Comparison of ENCODE assay signal across 18 cellular contexts in the genomic region with DNA sequence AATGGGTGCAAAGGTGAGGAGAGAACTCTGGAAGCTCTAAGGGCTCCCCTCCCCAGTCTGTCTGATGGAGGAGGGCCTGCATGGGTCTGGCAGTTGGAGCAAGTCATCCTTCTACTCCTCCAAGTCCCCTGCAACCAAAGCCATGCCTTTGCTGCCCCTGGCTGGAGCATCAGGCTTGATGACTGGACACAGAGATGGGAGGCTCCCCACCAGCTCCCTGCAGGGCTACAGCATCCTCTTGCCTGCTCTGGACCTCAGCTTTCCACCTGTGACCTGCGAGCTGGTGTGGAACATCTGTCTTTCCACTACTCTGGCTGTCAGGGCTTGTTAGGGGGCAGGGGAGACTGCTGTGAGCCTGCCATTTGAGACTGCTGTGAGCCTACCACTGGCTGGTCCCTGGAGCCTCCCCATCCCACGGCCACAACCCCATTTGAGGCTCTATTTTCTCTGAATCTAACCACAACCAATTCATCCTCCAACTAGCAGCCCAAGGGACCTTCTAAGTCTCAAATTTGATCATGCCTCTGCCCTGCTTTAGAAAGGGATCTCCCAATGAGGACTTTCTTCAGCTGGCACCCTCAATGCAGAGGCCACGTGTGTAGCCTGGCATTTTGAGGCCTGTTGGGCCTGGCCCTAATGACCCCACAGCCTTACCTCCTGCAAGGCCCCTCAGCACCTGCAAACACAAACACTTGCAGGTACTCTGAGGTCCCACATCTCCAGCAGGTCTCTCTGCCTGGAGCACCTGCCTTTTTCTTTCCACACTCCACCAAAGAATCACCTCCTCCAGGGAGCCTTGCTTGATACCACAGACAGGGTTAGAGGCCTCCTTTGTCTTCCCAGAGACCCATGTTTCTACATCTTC. TPM values are rescaled to one million over a fixed set of nuclear protein-coding genes. Genes with fewer than 3 reads are reported as not detected.
DNase-seq lines count a peak whose midpoint lies in the region; ATAC-seq, FAIRE-seq and TF ChIP-seq lines count a peak whose summit lies in the region.
"Had no signal": no experiment of that assay in that cellular context is flagged by ENCODE, and none has a peak within 500 bp of the region (broad histone marks: within the 10 kb centered on the region; RNA-seq: fewer than 3 reads in every experiment).

No MANE protein-coding gene starts in this region.

- ATAC-seq in K562: no peak
- no peak for ATAC-seq in HG02970 (IDR thresholded peaks at IDR 0.05; ENCODE audit: low FRiP score, unreplicated experiment)
- ATAC-seq in HG03135 (IDR thresholded peaks at IDR 0.05; ENCODE audit: unreplicated experiment): no peak

- no peak for FAIRE-seq in K562 (lab: Jason Lieb, UNC)
- FAIRE-seq: H54 had no signal

- H3K36me3 ChIP-seq in BLaER1: no peaks in the 10 kb centered on the region
- H3K36me3 ChIP-seq in Caco-2 (ENCODE audit: control insufficient read depth, insufficient read depth, low read length): no peaks in the 10 kb centered on the region; the same call in 1 of the 2 replicates
- H3K36me3 ChIP-seq in K562 (ENCODE audit: control insufficient read depth, insufficient read depth, low read length): no peaks in the 10 kb centered on the region
- no peaks in the 10 kb centered on the region for H3K36me3 ChIP-seq in skeletal muscle tissue (ENCODE audit: control insufficient read depth in 3 of 3, insufficient read depth in 3 of 3, low read length in 3 of 3)
- no peaks in the 10 kb centered on the region for H3K36me3 ChIP-seq in suprapubic skin
- H3K36me3 ChIP-seq: SJSA1 had no signal

- H3K27ac Mint-ChIP-seq in Caco-2 (ENCODE audit: unreplicated experiment): peak overlapping the region; percentile 46
- H3K27ac Mint-ChIP-seq: CD4-positive, alpha-beta T cell; HFFc6; IgD-negative memory B cell had no signal

- no peaks in the 10 kb centered on the region for H3K9me3 Mint-ChIP-seq in Caco-2 (ENCODE audit: unreplicated experiment)
- H3K9me3 Mint-ChIP-seq: CD4-positive, alpha-beta T cell; HFFc6; IgD-negative memory B cell had no signal

- no peaks in the 10 kb centered on the region for H3K9me1 ChIP-seq in K562 (ENCODE audit: control insufficient read depth, insufficient read depth, low read length)

- intact Hi-C loops in Caco-2 (cut with micrococcal nuclease; ENCODE audit: unreplicated experiment): no loop called here
- intact Hi-C loops in K562 (cut with micrococcal nuclease): no loop called here

- 0% methylated on average over 3 of the region's 3 CpGs for WGBS in K562 (ENCODE audit: insufficient coverage, low coverage, missing lambda C conversion rate)
- WGBS in suprapubic skin: 92% methylated on average over 3 of the region's 3 CpGs

- peaks cover 49% of the 10 kb centered on the region for H3K4me1 Mint-ChIP-seq in Caco-2 (ENCODE audit: low read depth, unreplicated experiment)

- H3K4me3 ChIP-seq in BLaER1: 0 out of 2 replicates have a peak overlapping the region, but pooled peaks have one; percentile 4
- no peak overlapping the region for H3K4me3 ChIP-seq in Caco-2 (ENCODE audit: low read depth, low read length)
- H3K4me3 ChIP-seq in K562: no peak overlapping the region
- H3K4me3 ChIP-seq in skeletal muscle tissue (ENCODE audit: low read length in 3 of 3): no peak overlapping the region
- no peak overlapping the region for H3K4me3 ChIP-seq in suprapubic skin
- H3K4me3 ChIP-seq: PC-9, SJSA1 had no signal

- BruUV-seq in Caco-2 (replicated peaks; lab: Mats Ljungman, UMichigan): no TSS peak
- BruUV-seq in K562 (replicated peaks; lab: Mats Ljungman, UMichigan): no TSS peak

- H3K27ac ChIP-seq in BLaER1 (peak overlapping the region; percentile 42; the same call in 1 of the 2 replicates), K562 (ENCODE audit: extremely low read depth, low read depth, low read length) (no peak overlapping the region), skeletal muscle tissue (ENCODE audit: low read depth, low read length) (peak overlapping the region; percentile 19), suprapubic skin (no peak overlapping the region)
- H3K27ac ChIP-seq: HL-60, PC-9, SJSA1 had no signal

- H3K4me3 Mint-ChIP-seq in Caco-2 (ENCODE audit: unreplicated experiment): no peak overlapping the region
- H3K4me3 Mint-ChIP-seq: CD4-positive, alpha-beta T cell; HFFc6 had no signal

- peaks cover 66% of the 10 kb centered on the region for H3K36me3 Mint-ChIP-seq in Caco-2 (ENCODE audit: insufficient read depth, unreplicated experiment)
- H3K36me3 Mint-ChIP-seq: IgD-negative memory B cell had no signal

- no peak for TF ChIP-seq RAD21 in K562 (CRISPR knock-in tag; conservative IDR thresholded peaks at IDR 0.05 in 1 of 2, IDR thresholded peaks at IDR 0.05 in 1 of 2)

- H3K27me3 ChIP-seq in BLaER1 (no peaks in the 10 kb centered on the region), Caco-2 (replicated peaks; ENCODE audit: control insufficient read depth, insufficient read depth, low read length) (no peaks in the 10 kb centered on the region), K562 (ENCODE audit: control insufficient read depth in 2 of 2, insufficient read depth in 2 of 2, low read length in 2 of 2) (peaks cover 0 to 6% of the 10 kb centered on the region in 2 experiments; a peak in 1 of 5 replicates), skeletal muscle tissue (ENCODE audit: control insufficient read depth in 3 of 3, insufficient read depth in 3 of 3, low read length in 3 of 3) (no peaks in the 10 kb centered on the region), suprapubic skin (no peaks in the 10 kb centered on the region)
- H3K27me3 ChIP-seq: SJSA1 had no signal

- TF ChIP-seq POLR2A in K562 (conservative IDR thresholded peaks at IDR 0.05) (no peak), suprapubic skin (IDR thresholded peaks at IDR 0.05) (no peak)

- in situ Hi-C loops in K562 (cut with MboI): no loop called here

- H3K4me1 ChIP-seq in BLaER1: peaks cover 65% of the 10 kb centered on the region
- H3K4me1 ChIP-seq in Caco-2: peaks cover 75% of the 10 kb centered on the region
- H3K4me1 ChIP-seq in K562 (replicated peaks in 1 of 2; ENCODE audit: control insufficient read depth in 2 of 2, insufficient read depth in 2 of 2, low read length in 2 of 2): 0 out of 5 replicates have a peak, but pooled peaks cover 0 to 3% of the 10 kb centered on the region in 2 experiments
- peaks cover 0 to 22% (median 3%) of the 10 kb centered on the region in 3 donors for H3K4me1 ChIP-seq in skeletal muscle tissue (ENCODE audit: control insufficient read depth in 3 of 3, insufficient read depth in 3 of 3, low read length in 3 of 3)
- peaks cover 4% of the 10 kb centered on the region for H3K4me1 ChIP-seq in suprapubic skin
- H3K4me1 ChIP-seq: SJSA1 had no signal

- H3K9ac ChIP-seq in BLaER1: no peak overlapping the region; the same call in 1 of the 2 replicates
- peak overlapping the region in 1 of 2 experiments; percentile 62; a peak in 1 of 4 replicates for H3K9ac ChIP-seq in K562 (ENCODE audit: insufficient read depth in 1 of 2, low read depth in 2 of 2, low read length in 2 of 2)
- H3K9ac ChIP-seq in skeletal muscle tissue (ENCODE audit: low read depth in 1 of 3, low read length in 3 of 3): peak overlapping the region in 1 of 3 donors; percentile 8

- TF ChIP-seq CTCF in Caco-2 (IDR thresholded peaks at IDR 0.05; ENCODE audit: insufficient read depth in 1 of 2, low read depth in 1 of 2, low read length in 1 of 2, severe bottlenecking in 1 of 2, unreplicated experiment in 1 of 2): no peak
- no peak for TF ChIP-seq CTCF in K562 (IDR thresholded peaks at IDR 0.05 in 2 of 3, conservative IDR thresholded peaks at IDR 0.05 in 1 of 3; ENCODE audit: insufficient read depth in 2 of 3, low read depth in 1 of 3, low read length in 3 of 3)
- TF ChIP-seq CTCF in suprapubic skin (IDR thresholded peaks at IDR 0.05): no peak

- H3K9me3 ChIP-seq in BLaER1 (no peaks in the 10 kb centered on the region), Caco-2 (no peaks in the 10 kb centered on the region), K562 (replicated peaks; ENCODE audit: control insufficient read depth, insufficient read depth, low read depth, low read length) (no peaks in the 10 kb centered on the region), skeletal muscle tissue (ENCODE audit: control insufficient read depth in 3 of 3, low read length in 3 of 3) (no peaks in the 10 kb centered on the region), suprapubic skin (no peaks in the 10 kb centered on the region)
- H3K9me3 ChIP-seq: SJSA1 had no signal

- H3K4me2 ChIP-seq in BLaER1 (peak overlapping the region; percentile 83), K562 (ENCODE audit: insufficient read depth, low read length) (no peak overlapping the region)
- H3K4me2 ChIP-seq: PC-9 had no signal

- DNase-seq in Caco-2: peak in 1 of 2 experiments; percentile 53
- DNase-seq in K562 (ENCODE audit: extremely low read depth in 1 of 4, low spot score in 3 of 4): no peak
- DNase-seq in suprapubic skin (ENCODE audit: low spot score in 2 of 2): no peak
- DNase-seq: CD4-positive, alpha-beta T cell; HFFc6; NCI-H1417 treated with DMSO at 0.1 percent for 48 hours; NCI-H2081; NCI-H774; PC-9 had no signal

- H3K79me2 ChIP-seq in K562 (ENCODE audit: control insufficient read depth, insufficient read depth, low read length): no peaks in the 10 kb centered on the region

- POLR2A ChIA-PET in Caco-2 (lab: Charles Lee): no interaction called here
- POLR2A ChIA-PET in K562 (lab: Yijun Ruan, JAX): interaction anchor here (0.6 to 1.5 kb wide), 2 partner anchors 56 to 580 kb away, joined by 3 to 5 read pairs; no protein-coding TSS in a partner anchor

- H2AFZ ChIP-seq in K562 (ENCODE audit: low read depth, low read length): no peak overlapping the region
- H2AFZ ChIP-seq: PC-9 had no signal

- TF ChIP-seq EP300 in K562 (IDR thresholded peaks at IDR 0.05; ENCODE audit: low read length): no peak
- no peak for TF ChIP-seq EP300 in suprapubic skin (IDR thresholded peaks at IDR 0.05)

- CTCF ChIA-PET in Caco-2 (lab: Charles Lee) (interaction anchor here (0.7 kb wide), 1 partner anchor 8 kb away, joined by 3 read pairs; no protein-coding TSS in a partner anchor), K562 (lab: Yijun Ruan, JAX; ENCODE audit: low intra/inter-chr PET ratio) (interaction anchor here (0.5 kb wide), 1 partner anchor 97 kb away, joined by 3 read pairs; no protein-coding TSS in a partner anchor)

- H3K27me3 Mint-ChIP-seq in Caco-2 (ENCODE audit: insufficient read depth, unreplicated experiment): no peaks in the 10 kb centered on the region
- H3K27me3 Mint-ChIP-seq: IgD-negative memory B cell had no signal

- H4K20me1 ChIP-seq in BLaER1: peaks cover 5% of the 10 kb centered on the region; the same call in 1 of the 2 replicates
- H4K20me1 ChIP-seq in K562 (replicated peaks; ENCODE audit: control insufficient read depth, insufficient read depth, low read length): no peaks in the 10 kb centered on the region; the same call in 1 of the 2 replicates

RNA-seq across cellular contexts. Expression of gene P2RY6, which starts 9.9 kb away (rescaled TPM):
- total RNA-seq in Caco-2 (2022) (48.4 and 55.7 TPM in 2 replicates), K562 (2014; rRNA removed) (not detected in 2 replicates), K562 (2014; rRNA removed; fragmentation: Illumina TruSeq; extraction: Trizol) (not detected in 2 replicates), K562 (2015; rRNA removed; fragmentation: Illumina TruSeq; extraction: Trizol) (not detected in 2 replicates), K562 (2021) (not detected in 2 replicates), skeletal muscle tissue (2.1 TPM), suprapubic skin (under 1 TPM in 3 of 4 donors, not detected in 1; 0.38 to 0.89 (median 0.38) TPM)
- total RNA-seq in K562 (2011; cell fraction: chromatin; rRNA removed; ENCODE audit: low replicate concordance): not detected in 2 replicates
- not detected in 2 replicates for total RNA-seq in K562 (2011; cell fraction: nucleolus; rRNA removed)
- total RNA-seq in K562 (2011; cell fraction: nucleoplasm; rRNA removed): not detected in 2 replicates
- polyA plus RNA-seq in K562 (2011; rRNA removed) (not detected in 2 replicates), K562 (2014; fragmentation: Illumina TruSeq; extraction: Trizol) (not detected in 2 replicates), K562 (2014; fragmentation: Nextera tagmentation; extraction: Ambion mirVana) (not detected), K562 (2014; rRNA removed) (not detected in 2 replicates)
- polyA plus RNA-seq in K562 (2011; cell fraction: cytosol; rRNA removed): not detected in 2 replicates
- polyA plus RNA-seq in K562 (2011; cell fraction: nucleus; rRNA removed): not detected in 2 replicates
- not detected in 2 replicates for polyA plus RNA-seq in K562 (2012)
- polyA minus RNA-seq in K562 (2011; rRNA and poly(A)+ RNA removed): not detected in 2 replicates
- polyA minus RNA-seq in K562 (2011; cell fraction: cytosol; rRNA and poly(A)+ RNA removed): not detected in 2 replicates
- polyA minus RNA-seq in K562 (2011; cell fraction: nucleus; rRNA and poly(A)+ RNA removed): not detected in 2 replicates
- total RNA-seq: CD4-positive, alpha-beta T cell; NCI-H460; SJSA1 had no signal
- polyA plus RNA-seq: IgD-negative memory B cell had no signal

RNA-seq across cellular contexts. Expression of gene ARHGEF17, which starts 26.0 kb away (rescaled TPM):
- total RNA-seq in Caco-2 (2022): 77.9 and 78.1 TPM in 2 replicates
- total RNA-seq in K562 (2011; cell fraction: chromatin; rRNA removed; ENCODE audit: low replicate concordance): 0.55 and 6.0 TPM in 2 replicates
- 2.4 and 4.8 TPM in 2 replicates for total RNA-seq in K562 (2011; cell fraction: nucleolus; rRNA removed)
- total RNA-seq in K562 (2011; cell fraction: nucleoplasm; rRNA removed): 1.3 and 1.6 TPM in 2 replicates
- 0.09 and 0.20 TPM in 2 replicates for total RNA-seq in K562 (2014; rRNA removed)
- total RNA-seq in K562 (2014; rRNA removed; fragmentation: Illumina TruSeq; extraction: Trizol): 0.03 and 0.07 TPM in 2 replicates
- total RNA-seq in K562 (2015; rRNA removed; fragmentation: Illumina TruSeq; extraction: Trizol): 0.04 and 0.23 TPM in 2 replicates
- total RNA-seq in K562 (2021): 0.29 and 0.53 TPM in 2 replicates
- 0.68 and 1.2 TPM in 2 replicates for polyA plus RNA-seq in K562 (2011; rRNA removed)
- 0.96 and 2.9 TPM in 2 replicates for polyA plus RNA-seq in K562 (2011; cell fraction: cytosol; rRNA removed)
- 5.2 and 8.3 TPM in 2 replicates for polyA plus RNA-seq in K562 (2011; cell fraction: nucleus; rRNA removed)
- polyA plus RNA-seq in K562 (2012): 0.25 and 0.31 TPM in 2 replicates
- 0.10 and 0.17 TPM in 2 replicates for polyA plus RNA-seq in K562 (2014; fragmentation: Illumina TruSeq; extraction: Trizol)
- polyA plus RNA-seq in K562 (2014; fragmentation: Nextera tagmentation; extraction: Ambion mirVana): not detected
- polyA plus RNA-seq in K562 (2014; rRNA removed): 0.09 and 0.17 TPM in 2 replicates
- 1.3 and 1.4 TPM in 2 replicates for polyA minus RNA-seq in K562 (2011; rRNA and poly(A)+ RNA removed)
- 0.57 and 1.4 TPM in 2 replicates for polyA minus RNA-seq in K562 (2011; cell fraction: cytosol; rRNA and poly(A)+ RNA removed)
- 3.7 and 4.0 TPM in 2 replicates for polyA minus RNA-seq in K562 (2011; cell fraction: nucleus; rRNA and poly(A)+ RNA removed)
- 19.3 TPM for total RNA-seq in skeletal muscle tissue
- 10 to 100 TPM in 2 of 4 donors, 1 to 10 TPM in 2; 8.3 to 25.0 (median 9.7) TPM for total RNA-seq in suprapubic skin
- total RNA-seq: CD4-positive, alpha-beta T cell had no signal
- polyA plus RNA-seq: IgD-negative memory B cell had no signal

Comparison
In these comparisons a context has a peak if more than half of its experiments do, and no peak if none do; other contexts are left out.
1. H3K27ac ChIP-seq: peak in BLaER1 (single experiment) and skeletal muscle tissue (single experiment); none in K562 (single experiment) and suprapubic skin (single experiment).
2. RNA of gene P2RY6, which starts 9.9 kb away (total RNA-seq): 48.4 to 55.7 TPM in Caco-2; 2.1 TPM in skeletal muscle tissue (single experiment), 0.38 to 0.89 TPM in suprapubic skin and not detected in K562; every median in the first group is over 10 times any median in the second.